In genomic region chr3:107752202-107752990, GRCh38 we compare ENCODE assay signal across 8 cellular contexts.
DNase-seq lines count a peak whose midpoint lies in the region; ATAC-seq lines count a peak whose summit lies in the region.

No MANE protein-coding gene starts in this region.

- no peak overlapping the region for H3K4me3 Mint-ChIP-seq in T-cell

- DNase-seq in GM03348 (ENCODE audit: low spot score) (peak; percentile 10), M059J (ENCODE audit: low read depth) (peak; percentile 25), amniotic epithelial cell (ENCODE audit: low read depth) (peak; percentile 42), left colon (no peak), C1 segment of cervical spinal cord (lab: John Stamatoyannopoulos, UW) (no peak), T-cell (no peak)

- CTCF ChIA-PET in T-cell (lab: Charles Lee) = interaction anchor here (0.7 to 2.2 kb wide), 3 partner anchors 76 to 179 kb away, joined by 3 to 5 read pairs (median 3); no protein-coding TSS in a partner anchor

- POLR2A ChIA-PET in T-cell (lab: Charles Lee) = no interaction called here

- H3K9me3 Mint-ChIP-seq in T-cell = no peaks in the 10 kb centered on the region

- ATAC-seq in left colon (peak; percentile 79), T-cell (replicated peaks in 1 of 4) (no peak), GM19463 (IDR thresholded peaks at IDR 0.05; ENCODE audit: unreplicated experiment) (no peak), HG03159 (IDR thresholded peaks at IDR 0.05; ENCODE audit: unreplicated experiment) (no peak)

- no peaks in the 10 kb centered on the region for H3K4me1 Mint-ChIP-seq in T-cell

- H3K27ac Mint-ChIP-seq in T-cell = no peak overlapping the region

- intact Hi-C loops in left colon (cut with DNase I, micrococcal nuclease) = no loop called here

- H3K36me3 Mint-ChIP-seq in T-cell = peaks cover 42% of the 10 kb centered on the region

- H3K27me3 Mint-ChIP-seq in T-cell = no peaks in the 10 kb centered on the region

Comparison
In these comparisons a context has a peak if more than half of its experiments do, and no peak if none do; other contexts are left out.
1. DNase-seq: peak in GM03348 (single experiment), M059J (single experiment) and amniotic epithelial cell (single experiment); none in left colon (0 of 2), C1 segment of cervical spinal cord (0 of 14) and T-cell (0 of 34).